Comparison of ENCODE assay signal across 18 cellular contexts in genomic region chr21:25459365-25459764, GRCh38.
DNase-seq lines count a peak whose midpoint lies in the region; ATAC-seq and TF ChIP-seq lines count a peak whose summit lies in the region.
"Had no signal": no experiment of that assay in that cellular context is flagged by ENCODE, and none has a peak within 500 bp of the region (broad histone marks: within the 10 kb centered on the region; RNA-seq: fewer than 3 reads in every experiment).

No MANE protein-coding gene starts in this region.

- DNase-seq in natural killer cell treated with Interleukin-12 subunit alpha and Interleukin-12 subunit beta and Interleukin-15 and Interleukin-18, amount 100 ng/mL, for 72 hours (ENCODE audit: low spot score), result no peak
- DNase-seq in natural killer cell, result no peak
- DNase-seq in NCI-H1417 (lab: John Stamatoyannopoulos, UW), result no peak
- no peak for DNase-seq in stimulated activated CD4-positive, alpha-beta T cell treated with anti-CD3 and anti-CD28 coated beads, Interleukin-12 subunit alpha, Interleukin-12 subunit beta, amount 100 ng/mL, for 4 hours
- DNase-seq: activated effector memory CD4-positive, alpha-beta T cell treated with anti-CD3 and anti-CD28 coated beads, Interleukin-2, amount 50 U/mL, for 16 hours; CD8-positive, alpha-beta T cell; immature natural killer cell; left lung; NCI-H526; stimulated activated CD4-positive, alpha-beta T cell treated with anti-CD3 and anti-CD28 coated beads, Interleukin-1b, Interleukin-23, amount 100 ng/mL, for 48 hours; stomach; SW 1271; transverse colon had no signal

- H3K27me3 Mint-ChIP-seq in natural killer cell treated with Interleukin-12 subunit alpha and Interleukin-12 subunit beta and Interleukin-15 and Interleukin-18, amount 100 ng/mL, for 72 hours, result no peaks in the 10 kb centered on the region
- H3K27me3 Mint-ChIP-seq in natural killer cell (ENCODE audit: low read depth in 2 of 2) (no peaks in the 10 kb centered on the region), IgD-negative memory B cell (no peaks in the 10 kb centered on the region)
- no peaks in the 10 kb centered on the region for H3K27me3 Mint-ChIP-seq in activated naive CD8-positive, alpha-beta T cell

- intact Hi-C loops in natural killer cell (cut with micrococcal nuclease), result loop anchor here (5.0 kb wide), 1 partner anchor 103 kb away; no protein-coding TSS in a partner anchor

- no peaks in the 10 kb centered on the region for H3K9me3 Mint-ChIP-seq in natural killer cell treated with Interleukin-12 subunit alpha and Interleukin-12 subunit beta and Interleukin-15 and Interleukin-18, amount 100 ng/mL, for 72 hours
- H3K9me3 Mint-ChIP-seq in natural killer cell (no peaks in the 10 kb centered on the region), IgD-negative memory B cell (peaks cover 0 to 4% (median 3%) of the 10 kb centered on the region in 3 donors)
- H3K9me3 Mint-ChIP-seq in activated naive CD8-positive, alpha-beta T cell (ENCODE audit: low read depth), result peaks cover 9% of the 10 kb centered on the region
- H3K9me3 Mint-ChIP-seq: CD8-positive, alpha-beta T cell had no signal

- peak overlapping the region; percentile 10 for H3K4me3 Mint-ChIP-seq in natural killer cell treated with Interleukin-12 subunit alpha and Interleukin-12 subunit beta and Interleukin-15 and Interleukin-18, amount 100 ng/mL, for 72 hours
- no peak overlapping the region for H3K4me3 Mint-ChIP-seq in natural killer cell
- no peak overlapping the region for H3K4me3 Mint-ChIP-seq in IgD-negative memory B cell
- H3K4me3 Mint-ChIP-seq in activated naive CD8-positive, alpha-beta T cell, result peak overlapping the region; percentile 79
- H3K4me3 Mint-ChIP-seq: CD8-positive, alpha-beta T cell had no signal

- H3K36me3 Mint-ChIP-seq in natural killer cell treated with Interleukin-12 subunit alpha and Interleukin-12 subunit beta and Interleukin-15 and Interleukin-18, amount 100 ng/mL, for 72 hours, result peaks cover 6% of the 10 kb centered on the region
- H3K36me3 Mint-ChIP-seq in natural killer cell (no peaks in the 10 kb centered on the region), IgD-negative memory B cell (peaks cover 5% of the 10 kb centered on the region)
- H3K36me3 Mint-ChIP-seq in activated naive CD8-positive, alpha-beta T cell, result peaks cover 9% of the 10 kb centered on the region
- H3K36me3 Mint-ChIP-seq: CD8-positive, alpha-beta T cell; immature natural killer cell had no signal

- H3K27ac Mint-ChIP-seq in natural killer cell treated with Interleukin-12 subunit alpha and Interleukin-12 subunit beta and Interleukin-15 and Interleukin-18, amount 100 ng/mL, for 72 hours, result peak overlapping the region; percentile 96 to 97
- H3K27ac Mint-ChIP-seq in natural killer cell (peak overlapping the region in 1 of 2 donors; percentile 72), IgD-negative memory B cell (peak overlapping the region in 2 of 3 donors; percentile 1 to 89)
- peak overlapping the region; percentile 99 for H3K27ac Mint-ChIP-seq in activated naive CD8-positive, alpha-beta T cell

- H3K4me1 Mint-ChIP-seq in natural killer cell treated with Interleukin-12 subunit alpha and Interleukin-12 subunit beta and Interleukin-15 and Interleukin-18, amount 100 ng/mL, for 72 hours (ENCODE audit: low read depth in 2 of 2), result peaks cover 50 to 68% of the 10 kb centered on the region in 2 donors
- peaks cover 10 to 11% of the 10 kb centered on the region in 2 donors for H3K4me1 Mint-ChIP-seq in natural killer cell
- H3K4me1 Mint-ChIP-seq in IgD-negative memory B cell, result peaks cover 31 to 35% (median 34%) of the 10 kb centered on the region in 3 donors
- H3K4me1 Mint-ChIP-seq in activated naive CD8-positive, alpha-beta T cell (ENCODE audit: low read depth), result peaks cover 80% of the 10 kb centered on the region

- no peak for TF ChIP-seq CTCF in natural killer cell (IDR thresholded peaks at IDR 0.05)

- ATAC-seq in natural killer cell treated with Interleukin-12 subunit alpha and Interleukin-12 subunit beta and Interleukin-15 and Interleukin-18, amount 100 ng/mL, for 72 hours, result no peak
- ATAC-seq in natural killer cell, result no peak
- ATAC-seq in GM19463 (IDR thresholded peaks at IDR 0.05; ENCODE audit: unreplicated experiment), result no peak
- ATAC-seq: CD8-positive, alpha-beta T cell; HepG2; left lung; Right ventricle myocardium inferior had no signal

Comparison
In these comparisons a context has a peak if more than half of its experiments do, and no peak if none do; other contexts are left out.
1. H3K4me3 Mint-ChIP-seq: peak in natural killer cell treated with Interleukin-12 subunit alpha and Interleukin-12 subunit beta and Interleukin-15 and Interleukin-18, amount 100 ng/mL, for 72 hours (single experiment) and activated naive CD8-positive, alpha-beta T cell (single experiment); none in natural killer cell (single experiment) and IgD-negative memory B cell (0 of 4).